Comparison of ENCODE assay signal across 1 cellular context in the genomic region with DNA sequence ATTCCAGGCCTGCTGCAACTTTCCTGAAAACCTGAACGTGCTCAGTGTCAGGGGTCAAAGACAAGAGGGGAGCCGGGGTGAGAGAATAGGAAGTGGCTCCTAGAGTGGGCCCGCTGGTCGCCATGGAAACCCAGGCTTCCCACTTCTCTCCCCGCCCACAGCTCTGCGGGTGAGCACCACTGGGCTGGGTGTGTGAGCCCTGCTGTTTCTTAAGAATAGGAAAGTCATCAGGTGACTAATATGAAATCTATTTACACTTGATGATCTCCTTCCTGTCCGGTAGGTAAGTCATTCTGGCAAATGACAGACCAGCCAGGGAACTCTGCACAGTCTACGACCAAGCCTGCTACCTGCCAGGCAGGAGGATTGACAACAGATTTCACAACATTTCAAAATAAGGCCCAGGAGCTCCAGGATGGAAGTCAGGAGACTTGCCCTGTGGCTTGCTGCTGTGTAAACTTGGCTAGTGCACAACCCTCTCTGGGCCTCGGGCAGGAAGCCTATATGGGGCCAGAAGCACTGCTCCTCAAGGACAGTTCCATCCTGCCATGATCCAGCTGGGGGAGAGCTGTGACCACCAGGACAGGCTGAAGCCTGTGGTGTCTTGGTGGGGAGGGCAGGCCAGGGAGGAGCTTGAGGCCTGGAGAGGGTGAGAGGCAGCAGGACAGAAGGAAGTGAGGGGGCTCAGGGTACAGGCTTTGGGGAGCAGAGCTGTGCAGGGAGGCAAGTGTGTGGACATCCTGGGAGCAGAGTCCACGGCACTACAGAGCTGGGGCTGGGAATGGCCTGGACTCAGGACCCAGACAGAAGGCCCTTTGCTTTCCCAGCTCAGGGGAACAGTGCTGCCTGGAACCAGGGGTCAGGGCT.
TF ChIP-seq lines count a peak whose summit lies in the region.

No MANE protein-coding gene starts in this region.

TF ChIP-seq in K562, 482 proteins besides CTCF, POLR2A, EP300 and RAD21 (continued from another document):
- no peak for TF ChIP-seq ZBTB1 (CRISPR knock-in tag; IDR thresholded peaks at IDR 0.05; ENCODE audit: borderline replicate concordance, low read depth)
- peak; percentile 69 for TF ChIP-seq SPI1 (IDR thresholded peaks at IDR 0.05; ENCODE audit: borderline replicate concordance, low read depth, low read length)
- no peak for TF ChIP-seq CEBPG (CRISPR knock-in tag; IDR thresholded peaks at IDR 0.05)
- peak; percentile 45 to 71; a peak in 3 of 4 replicates for TF ChIP-seq CEBPG (tag; conservative IDR thresholded peaks at IDR 0.05 in 1 of 2, IDR thresholded peaks at IDR 0.05 in 1 of 2)
- peak; percentile 32; the same call in 1 of the 2 replicates for TF ChIP-seq HDGF (IDR thresholded peaks at IDR 0.05)
- TF ChIP-seq JUN (IDR thresholded peaks at IDR 0.05; ENCODE audit: borderline replicate concordance, low read depth, low read length), result peak; percentile 19; the same call in 1 of the 2 replicates
- no peak for TF ChIP-seq JUN (CRISPR knock-in tag; IDR thresholded peaks at IDR 0.05; ENCODE audit: borderline replicate concordance)
- TF ChIP-seq, protein P1, sequence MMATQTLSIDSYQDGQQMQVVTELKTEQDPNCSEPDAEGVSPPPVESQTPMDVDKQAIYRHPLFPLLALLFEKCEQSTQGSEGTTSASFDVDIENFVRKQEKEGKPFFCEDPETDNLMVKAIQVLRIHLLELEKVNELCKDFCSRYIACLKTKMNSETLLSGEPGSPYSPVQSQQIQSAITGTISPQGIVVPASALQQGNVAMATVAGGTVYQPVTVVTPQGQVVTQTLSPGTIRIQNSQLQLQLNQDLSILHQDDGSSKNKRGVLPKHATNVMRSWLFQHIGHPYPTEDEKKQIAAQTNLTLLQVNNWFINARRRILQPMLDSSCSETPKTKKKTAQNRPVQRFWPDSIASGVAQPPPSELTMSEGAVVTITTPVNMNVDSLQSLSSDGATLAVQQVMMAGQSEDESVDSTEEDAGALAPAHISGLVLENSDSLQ (IDR thresholded peaks at IDR 0.05), result peak; percentile 24; the same call in 1 of the 2 replicates
- peak; percentile 49 for TF ChIP-seq CTBP1 (IDR thresholded peaks at IDR 0.05; ENCODE audit: borderline replicate concordance)
- no peak for TF ChIP-seq TCF3 (CRISPR knock-in tag; IDR thresholded peaks at IDR 0.05)
- TF ChIP-seq, protein P2, sequence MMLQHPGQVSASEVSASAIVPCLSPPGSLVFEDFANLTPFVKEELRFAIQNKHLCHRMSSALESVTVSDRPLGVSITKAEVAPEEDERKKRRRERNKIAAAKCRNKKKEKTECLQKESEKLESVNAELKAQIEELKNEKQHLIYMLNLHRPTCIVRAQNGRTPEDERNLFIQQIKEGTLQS (IDR thresholded peaks at IDR 0.05), result peak; percentile 54; the same call in 1 of the 2 replicates
- TF ChIP-seq, protein P2 (CRISPR knock-in tag; conservative IDR thresholded peaks at IDR 0.05), result no peak
- TF ChIP-seq SMARCA5 (IDR thresholded peaks at IDR 0.05), result peak; percentile 89
